20 cellular contexts compared by ENCODE assay signal in the genomic region with DNA sequence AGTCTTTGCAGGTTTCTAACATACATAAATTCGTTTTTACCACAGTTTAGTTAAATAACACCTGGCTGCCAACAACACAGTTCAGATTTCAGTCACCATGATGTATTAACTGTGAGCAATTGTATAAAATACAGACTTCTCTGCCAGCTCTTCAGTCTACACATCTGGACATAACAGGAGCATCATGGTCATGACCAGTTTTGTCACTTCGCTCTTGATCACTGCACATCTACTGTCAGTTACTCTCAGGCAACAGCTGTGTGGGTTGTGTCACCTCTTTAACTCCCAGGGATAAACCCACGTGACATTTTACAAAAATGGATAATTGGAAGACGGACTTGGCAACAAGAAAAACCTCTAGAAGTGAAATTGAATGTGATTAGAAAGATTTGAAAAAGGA. TPM values are rescaled to one million over a fixed set of nuclear protein-coding genes. Genes with fewer than 3 reads are reported as not detected.
"Had no signal": no experiment of that assay in that cellular context is flagged by ENCODE, and none has a peak within 500 bp of the region (broad histone marks: within the 10 kb centered on the region; RNA-seq: fewer than 3 reads in every experiment).

No MANE protein-coding gene starts in this region.

- H3K4me1 ChIP-seq: neural progenitor cell, SJSA1, thyroid gland had no signal

- H2AFZ ChIP-seq: hepatocyte, neural progenitor cell had no signal

- ATAC-seq: sciatic nerve had no signal

- H3K4me3 Mint-ChIP-seq: activated B cell treated with CpG ODN at 0.5 μM for 24 hours; activated naive CD4-positive, alpha-beta T cell treated with anti-CD3 and anti-CD28 coated beads, Interleukin-2, amount 50 U/mL, for 24 hours; neural progenitor cell; T-helper 2 cell treated with Interferon-gamma antibody and Interleukin-4, amounts not matched to agents 5 μg/mL and 100 μg/mL, for 36 hours had no signal

- H3K9me3 Mint-ChIP-seq: activated B cell treated with CpG ODN at 0.5 μM for 24 hours; activated naive CD4-positive, alpha-beta T cell treated with anti-CD3 and anti-CD28 coated beads, Interleukin-2, amount 50 U/mL, for 24 hours; neural progenitor cell; T-helper 2 cell treated with Interferon-gamma antibody and Interleukin-4, amounts not matched to agents 5 μg/mL and 100 μg/mL, for 36 hours had no signal

- H3K27ac Mint-ChIP-seq: activated B cell treated with CpG ODN at 0.5 μM for 24 hours; neural progenitor cell; T-helper 2 cell treated with Interferon-gamma antibody and Interleukin-4, amounts not matched to agents 5 μg/mL and 100 μg/mL, for 36 hours had no signal

- H3K4me1 Mint-ChIP-seq: neural progenitor cell had no signal

- H3K27me3 ChIP-seq: brain microvascular endothelial cell, esophagus squamous epithelium, hepatocyte, neural progenitor cell, SJSA1, spleen, thyroid gland had no signal

- H3K36me3 ChIP-seq: brain microvascular endothelial cell, neural progenitor cell, SJSA1, thyroid gland had no signal

- H3K4me2 ChIP-seq: hepatocyte, neural progenitor cell had no signal

- H3K27ac ChIP-seq: brain microvascular endothelial cell, esophagus squamous epithelium, hepatocyte, neural progenitor cell, SJSA1, spleen, thyroid gland had no signal

- H3K27me3 Mint-ChIP-seq: activated B cell treated with CpG ODN at 0.5 μM for 24 hours; activated naive CD4-positive, alpha-beta T cell treated with anti-CD3 and anti-CD28 coated beads, Interleukin-2, amount 50 U/mL, for 24 hours had no signal

- DNase-seq: activated B cell treated with CpG ODN at 0.5 μM for 24 hours; activated CD8-positive, alpha-beta memory T cell treated with anti-CD3 and anti-CD28 coated beads, Interleukin-2, amount 50 U/mL, for 4 hours; anterior cingulate cortex; brain microvascular endothelial cell; cortex of kidney; effector CD4-positive, alpha-beta T cell; esophagus squamous epithelium; spleen; SW 1271; thyroid gland had no signal

- H3K4me3 ChIP-seq: esophagus squamous epithelium, hepatocyte, neural progenitor cell, SJSA1, spleen, thyroid gland had no signal

- H3K9ac ChIP-seq: neural progenitor cell had no signal

- H3K9me3 ChIP-seq: esophagus squamous epithelium, spleen, thyroid gland had no signal

RNA-seq across cellular contexts. Expression of a gene that starts 30.3 kb away (rescaled TPM):
- total RNA-seq: fibroblast of villous mesenchyme, glomerular endothelial cell, osteocyte, SJSA1, urinary bladder had no signal
- polyA plus RNA-seq: hepatocyte had no signal
